In genomic region chr15:71743861-71744382, GRCh38 we compare ENCODE assay signal across 8 cellular contexts.
A peak's percentile ranks its signal among the peaks of the same experiment; 100 is the strongest.
DNase-seq lines count a peak whose midpoint lies in the region; ATAC-seq, FAIRE-seq and TF ChIP-seq lines count a peak whose summit lies in the region.

No MANE protein-coding gene starts in this region.

- no peak overlapping the region for H3K4me3 Mint-ChIP-seq in activated T-helper 17 cell treated with anti-CD3 and anti-CD28 coated beads, Interleukin-2, amount 50 U/mL, for 72 hours

- no peaks in the 10 kb centered on the region for H3K9me3 Mint-ChIP-seq in activated T-helper 17 cell treated with anti-CD3 and anti-CD28 coated beads, Interleukin-2, amount 50 U/mL, for 72 hours

- ATAC-seq in activated T-helper 17 cell treated with anti-CD3 and anti-CD28 coated beads, Interleukin-2, amount 50 U/mL, for 72 hours (replicated peaks), result peak; percentile 31
- ATAC-seq in HG03159 (IDR thresholded peaks at IDR 0.05; ENCODE audit: unreplicated experiment), result no peak

- CTCF ChIA-PET in HEK293 (lab: Yijun Ruan, JAX), result interaction anchor here (0.5 to 6.5 kb wide), 52 partner anchors 8 to 1311 kb away, joined by 3 to 67 read pairs (median 4); no protein-coding TSS in a partner anchor

- peak in 2 of 3 donors; percentile 45 to 83 for DNase-seq in Peyer's patch
- peak in 1 of 2 donors; percentile 43 for DNase-seq in frontal cortex (ENCODE audit: low spot score in 2 of 2)
- DNase-seq in prostate gland (ENCODE audit: low spot score), result peak; percentile 49
- DNase-seq in SHP77 treated with DMSO at 0.1 percent for 48 hours (lab: John Stamatoyannopoulos, UW), result no peak

- intact Hi-C loops in prostate gland (cut with DNase I), result loop anchor here (5.0 to 10.0 kb wide), 2 partner anchors 58 to 411 kb away; no protein-coding TSS in a partner anchor

- H3K9me3 ChIP-seq in HEK293 (ENCODE audit: control insufficient read depth, insufficient read depth, low read depth, low read length) (no peaks in the 10 kb centered on the region), Peyer's patch (no peaks in the 10 kb centered on the region), prostate gland (no peaks in the 10 kb centered on the region)

- H3K36me3 Mint-ChIP-seq in activated T-helper 17 cell treated with anti-CD3 and anti-CD28 coated beads, Interleukin-2, amount 50 U/mL, for 72 hours (ENCODE audit: low read depth), result no peaks in the 10 kb centered on the region

- no peak overlapping the region for H3K4me3 ChIP-seq in HEK293 (ENCODE audit: low read depth, low read length)
- no peak overlapping the region for H3K4me3 ChIP-seq in Peyer's patch
- H3K4me3 ChIP-seq in prostate gland, result no peak overlapping the region

- no peak for TF ChIP-seq POLR2A in Peyer's patch (IDR thresholded peaks at IDR 0.05)
- no peak for TF ChIP-seq POLR2A in prostate gland (IDR thresholded peaks at IDR 0.05)

- peaks cover 8% of the 10 kb centered on the region for H3K27me3 Mint-ChIP-seq in activated T-helper 17 cell treated with anti-CD3 and anti-CD28 coated beads, Interleukin-2, amount 50 U/mL, for 72 hours

- POLR2A ChIA-PET in HEK293 (lab: Yijun Ruan, JAX), result interaction anchor here (0.6 kb wide), 6 partner anchors 14 to 440 kb away, joined by 3 to 6 read pairs (median 3); no protein-coding TSS in a partner anchor

- peaks cover 22% of the 10 kb centered on the region for H3K4me1 ChIP-seq in HEK293 (ENCODE audit: control insufficient read depth, insufficient read depth, low read length)
- peaks cover 0 to 22% (median 0%) of the 10 kb centered on the region in 4 donors for H3K4me1 ChIP-seq in Peyer's patch
- H3K4me1 ChIP-seq in prostate gland (replicated peaks), result no peaks in the 10 kb centered on the region

- H3K36me3 ChIP-seq in HEK293 (ENCODE audit: control insufficient read depth in 2 of 2, insufficient read depth in 1 of 2, low read length in 2 of 2) (no peaks in the 10 kb centered on the region), Peyer's patch (no peaks in the 10 kb centered on the region), prostate gland (no peaks in the 10 kb centered on the region)

- H3K27ac ChIP-seq in C4-2B (no peak overlapping the region), HEK293 (ENCODE audit: extremely low read depth, low read depth, low read length) (no peak overlapping the region), Peyer's patch (no peak overlapping the region), prostate gland (peak overlapping the region; percentile 35 to 45)

- H3K4me1 Mint-ChIP-seq in activated T-helper 17 cell treated with anti-CD3 and anti-CD28 coated beads, Interleukin-2, amount 50 U/mL, for 72 hours, result no peaks in the 10 kb centered on the region

- TF ChIP-seq CTCF in C4-2B (conservative IDR thresholded peaks at IDR 0.05) (peak; percentile 91), HEK293 (tag by site-specific recombination; IDR thresholded peaks at IDR 0.05) (peak; percentile 70; the same call in 1 of the 2 replicates), Peyer's patch (IDR thresholded peaks at IDR 0.05) (peak; percentile 41 to 76 (median 70)), prostate gland (IDR thresholded peaks at IDR 0.05) (peak; percentile 64 to 81 (median 77))

- FAIRE-seq in frontal cortex (lab: Jason Lieb, UNC), result peak; percentile 15

- WGBS in prostate gland, result 19% methylated on average over 6 of the region's 6 CpGs

- H3K27ac Mint-ChIP-seq in activated T-helper 17 cell treated with anti-CD3 and anti-CD28 coated beads, Interleukin-2, amount 50 U/mL, for 72 hours, result no peak overlapping the region

- H3K27me3 ChIP-seq in Peyer's patch (no peaks in the 10 kb centered on the region), prostate gland (replicated peaks; ENCODE audit: insufficient read depth) (no peaks in the 10 kb centered on the region)

TF ChIP-seq in HEK293, 187 proteins besides CTCF, POLR2A, EP300 and RAD21:
- TF ChIP-seq ZNF629 (tag by site-specific recombination; IDR thresholded peaks at IDR 0.05), result 0 out of 2 replicates have a peak, but pooled peaks have one; percentile 43
- no peak for TF ChIP-seq ZNF530 (tag by site-specific recombination; IDR thresholded peaks at IDR 0.05; ENCODE audit: low read depth)
- peak; percentile 98 for TF ChIP-seq ZNF362 (tag by site-specific recombination; IDR thresholded peaks at IDR 0.05)
- peak; percentile 76 for TF ChIP-seq ZNF654 (tag by site-specific recombination; IDR thresholded peaks at IDR 0.05; ENCODE audit: low read depth)
- 0 out of 2 replicates have a peak, but pooled peaks have one; percentile 22 for TF ChIP-seq SP7 (tag by site-specific recombination; IDR thresholded peaks at IDR 0.05)
- TF ChIP-seq ZNF658 (tag by site-specific recombination; IDR thresholded peaks at IDR 0.05), result no peak
- no peak for TF ChIP-seq ZNF623 (tag by site-specific recombination; IDR thresholded peaks at IDR 0.05)
- TF ChIP-seq ZXDB (tag by site-specific recombination; IDR thresholded peaks at IDR 0.05), result peak; percentile 33; the same call in 1 of the 2 replicates
- no peak for TF ChIP-seq ZNF146 (tag by site-specific recombination; IDR thresholded peaks at IDR 0.05)
- no peak for TF ChIP-seq ZNF398 (tag by site-specific recombination; IDR thresholded peaks at IDR 0.05)
- no peak for TF ChIP-seq ZSCAN23 (tag by site-specific recombination; IDR thresholded peaks at IDR 0.05)

Comparison
In these comparisons a context has a peak if more than half of its experiments do, and no peak if none do; other contexts are left out.
1. H3K27ac ChIP-seq: peak in prostate gland (2 of 2); none in C4-2B (single experiment), HEK293 (single experiment) and Peyer's patch (0 of 4).
2. Peak in every context shown above with its lines, with median percentiles within 50 percentile points of each other: CTCF ChIP-seq.